Comparison of ENCODE assay signal across 9 cellular contexts in the genomic region with DNA sequence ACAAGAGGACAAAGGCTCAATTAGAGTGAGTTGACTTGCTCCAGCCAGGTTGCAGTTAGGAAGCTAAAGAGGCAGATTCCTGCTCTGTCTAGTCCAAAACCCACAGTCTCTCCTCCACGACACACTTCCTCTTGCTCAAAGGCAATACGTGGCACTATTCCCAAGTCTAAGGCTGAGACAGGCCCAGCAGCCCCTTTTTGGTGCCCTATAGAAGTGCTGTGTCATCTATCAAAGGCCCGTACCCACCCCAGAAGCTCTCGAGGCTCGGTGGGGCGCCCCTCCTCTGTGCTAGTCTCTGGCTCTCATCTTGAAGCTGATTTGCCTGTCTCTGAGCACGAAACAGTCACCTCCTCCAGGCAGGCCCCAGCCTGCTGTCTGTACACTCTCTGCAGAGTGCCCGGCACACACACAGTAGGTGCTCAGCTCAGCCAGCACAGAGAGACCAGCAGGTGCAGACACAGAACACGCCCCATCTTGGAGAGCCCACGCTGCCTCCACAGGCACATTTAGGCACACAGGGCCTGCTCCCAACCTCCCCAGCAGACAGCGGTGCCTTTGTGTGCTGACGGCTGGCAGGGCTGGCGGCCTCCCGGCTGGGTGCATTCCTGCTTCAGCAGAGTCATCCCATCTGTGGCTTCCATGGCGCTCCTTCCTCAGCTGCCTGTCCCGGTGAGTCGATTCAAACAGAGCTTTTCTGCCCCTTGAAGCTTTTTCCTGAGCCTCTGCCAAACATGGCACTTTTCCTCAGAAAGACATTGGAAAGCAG. TPM values are rescaled to one million over a fixed set of nuclear protein-coding genes. Genes with fewer than 3 reads are reported as not detected.
DNase-seq lines count a peak whose midpoint lies in the region; ATAC-seq and TF ChIP-seq lines count a peak whose summit lies in the region.
"Had no signal": no experiment of that assay in that cellular context is flagged by ENCODE, and none has a peak within 500 bp of the region (broad histone marks: within the 10 kb centered on the region; RNA-seq: fewer than 3 reads in every experiment).

No MANE protein-coding gene starts in this region.

- peaks cover 95% of the 10 kb centered on the region for H3K79me2 ChIP-seq in PC-9 (ENCODE audit: low read depth)

- no TSS peak for BruUV-seq in PC-9 (replicated peaks; lab: Mats Ljungman, UMichigan)

- peaks cover 89% of the 10 kb centered on the region for H3K36me3 Mint-ChIP-seq in stimulated activated naive CD8-positive, alpha-beta T cell treated with anti-CD3 and anti-CD28 coated beads, Interleukin-15, Interleukin-2, amounts not matched to agents 100 ng/mL and 50 ng/mL, for 24 hours (ENCODE audit: low read depth)

- ATAC-seq in omental fat pad (ENCODE audit: low FRiP score) (no peak), HG03439 (IDR thresholded peaks at IDR 0.05; ENCODE audit: unreplicated experiment) (no peak)

- H3K27ac Mint-ChIP-seq in stimulated activated naive CD8-positive, alpha-beta T cell treated with anti-CD3 and anti-CD28 coated beads, Interleukin-15, Interleukin-2, amounts not matched to agents 100 ng/mL and 50 ng/mL, for 24 hours: peak overlapping the region; percentile 100

- intact Hi-C loops in PC-9 (cut with micrococcal nuclease; ENCODE audit: unreplicated experiment): loop anchor here (5.0 kb wide), 1 partner anchor 862 kb away; no protein-coding TSS in a partner anchor

- peaks cover 75% of the 10 kb centered on the region for H3K4me1 ChIP-seq in PC-9 (replicated peaks; ENCODE audit: insufficient read depth)

- POLR2A ChIA-PET in PC-9 (lab: Charles Lee; ENCODE audit: unreplicated experiment): interaction anchor here (0.6 to 1.0 kb wide), 3 partner anchors 8 to 133 kb away, joined by 3 to 5 read pairs (median 4); no protein-coding TSS in a partner anchor

- no peak overlapping the region for H2AFZ ChIP-seq in PC-9

- peak overlapping the region; percentile 96 for H3K27ac ChIP-seq in PC-9
- H3K27ac ChIP-seq in brain microvascular endothelial cell: peak overlapping the region; percentile 98
- H3K27ac ChIP-seq: KMS-11 had no signal

- H3K27me3 ChIP-seq in PC-9 (ENCODE audit: insufficient read depth, low read depth) (no peaks in the 10 kb centered on the region), brain microvascular endothelial cell (replicated peaks) (no peaks in the 10 kb centered on the region)

- TF ChIP-seq CTCF in PC-9 (conservative IDR thresholded peaks at IDR 0.05): no peak
- no peak for TF ChIP-seq CTCF in brain microvascular endothelial cell (IDR thresholded peaks at IDR 0.05; ENCODE audit: low read depth, low read length, missing control alignments)
- no peak for TF ChIP-seq CTCF in GM13977 (IDR thresholded peaks at IDR 0.05; ENCODE audit: extremely low read depth, insufficient read depth, missing control alignments)
- TF ChIP-seq CTCF in omental fat pad (IDR thresholded peaks at IDR 0.05): no peak

- H3K4me3 Mint-ChIP-seq in stimulated activated naive CD8-positive, alpha-beta T cell treated with anti-CD3 and anti-CD28 coated beads, Interleukin-15, Interleukin-2, amounts not matched to agents 100 ng/mL and 50 ng/mL, for 24 hours: peak overlapping the region; percentile 86

- peaks cover 51% of the 10 kb centered on the region for H3K36me3 ChIP-seq in PC-9 (ENCODE audit: low read depth)
- H3K36me3 ChIP-seq in brain microvascular endothelial cell (replicated peaks): peaks cover 93% of the 10 kb centered on the region

- no peaks in the 10 kb centered on the region for H3K9me2 ChIP-seq in PC-9 (ENCODE audit: insufficient read depth)

- H3K9me3 Mint-ChIP-seq in stimulated activated naive CD8-positive, alpha-beta T cell treated with anti-CD3 and anti-CD28 coated beads, Interleukin-15, Interleukin-2, amounts not matched to agents 100 ng/mL and 50 ng/mL, for 24 hours: no peaks in the 10 kb centered on the region

- CTCF ChIA-PET in PC-9 (lab: Charles Lee): interaction anchor here (0.6 to 1.2 kb wide), 3 partner anchors 23 to 36 kb away, joined by 3 to 5 read pairs (median 3); no protein-coding TSS in a partner anchor

- DNase-seq in GDM1 (lab: John Stamatoyannopoulos, UW): peak; percentile 66
- DNase-seq in PC-9: peak; percentile 71 to 76
- no peak for DNase-seq in brain microvascular endothelial cell
- peak; percentile 79 for DNase-seq in islet precursor cell
- DNase-seq in GM13977 (ENCODE audit: low spot score): no peak
- no peak for DNase-seq in omental fat pad (ENCODE audit: low spot score)

- peaks cover 53% of the 10 kb centered on the region for H4K20me1 ChIP-seq in PC-9 (ENCODE audit: insufficient read depth)

- H3K27me3 Mint-ChIP-seq in stimulated activated naive CD8-positive, alpha-beta T cell treated with anti-CD3 and anti-CD28 coated beads, Interleukin-15, Interleukin-2, amounts not matched to agents 100 ng/mL and 50 ng/mL, for 24 hours: no peaks in the 10 kb centered on the region

- peaks cover 100% of the 10 kb centered on the region for H3K4me1 Mint-ChIP-seq in stimulated activated naive CD8-positive, alpha-beta T cell treated with anti-CD3 and anti-CD28 coated beads, Interleukin-15, Interleukin-2, amounts not matched to agents 100 ng/mL and 50 ng/mL, for 24 hours (ENCODE audit: low read depth)

- in situ Hi-C loops in brain microvascular endothelial cell (cut with HindIII; ENCODE audit: low pct_ligation_motif_present, low sequenced_read_pairs): loop anchor here (25.0 kb wide), 1 partner anchor 127 kb away; no protein-coding TSS in a partner anchor
- in situ Hi-C loops in GM13977 (cut with MboI; ENCODE audit: low pct_unique_long_range_greater_than_20kb, low sequenced_read_pairs, unreplicated experiment): no loop called here

- no peaks in the 10 kb centered on the region for H3K9me3 ChIP-seq in PC-9 (ENCODE audit: insufficient read depth, low read depth)

- peak overlapping the region; percentile 82 for H3K4me2 ChIP-seq in PC-9
- H3K4me2 ChIP-seq: KMS-11 had no signal

- no peak overlapping the region for H3K4me3 ChIP-seq in PC-9
- no peak overlapping the region for H3K4me3 ChIP-seq in brain microvascular endothelial cell (ENCODE audit: low read depth, low read length)

- H3F3A ChIP-seq in PC-9 (ENCODE audit: insufficient read depth, low read depth): peaks cover 99% of the 10 kb centered on the region

RNA-seq across cellular contexts. Expression of gene MYH9, which starts 52.7 kb away (rescaled TPM):
- 758 and 776 TPM in 2 replicates for total RNA-seq in PC-9 (2021)
- 100 to 1,000 TPM; 225 to 463 (median 370) TPM for total RNA-seq in omental fat pad

Comparison
In these comparisons a context has a peak if more than half of its experiments do, and no peak if none do; other contexts are left out.
1. DNase-seq: peak in GDM1 (single experiment), PC-9 (2 of 2) and islet precursor cell (single experiment); none in brain microvascular endothelial cell (single experiment), GM13977 (single experiment) and omental fat pad (single experiment).